In genomic region chr4:4334798-4335520, GRCh38 we compare ENCODE assay signal across 1 cellular context.
TF ChIP-seq lines count a peak whose summit lies in the region.

No MANE protein-coding gene starts in this region.

TF ChIP-seq in HEK293, 187 proteins besides CTCF, POLR2A, EP300 and RAD21 (continued from another document):
- TF ChIP-seq GLI2 (tag by site-specific recombination; IDR thresholded peaks at IDR 0.05; ENCODE audit: borderline replicate concordance, low read depth), result no peak
- TF ChIP-seq ZBTB49 (tag by site-specific recombination; IDR thresholded peaks at IDR 0.05; ENCODE audit: low read depth), result no peak
- no peak for TF ChIP-seq REPIN1 (tag by site-specific recombination; IDR thresholded peaks at IDR 0.05; ENCODE audit: low read depth)
- TF ChIP-seq ZBTB21 (tag by site-specific recombination; IDR thresholded peaks at IDR 0.05), result no peak
- no peak for TF ChIP-seq ZNF629 (tag by site-specific recombination; IDR thresholded peaks at IDR 0.05)
- TF ChIP-seq IKZF3 (tag by site-specific recombination; IDR thresholded peaks at IDR 0.05), result no peak
- no peak for TF ChIP-seq ZNF660 (tag by site-specific recombination; IDR thresholded peaks at IDR 0.05)
- TF ChIP-seq KLF1 (tag by site-specific recombination; IDR thresholded peaks at IDR 0.05), result no peak
- no peak for TF ChIP-seq ZNF2 (tag by site-specific recombination; IDR thresholded peaks at IDR 0.05)
- TF ChIP-seq ZEB2 (tag by site-specific recombination; IDR thresholded peaks at IDR 0.05), result 0 out of 2 replicates have a peak, but pooled peaks have one; percentile 43
- TF ChIP-seq ZNF16 (tag by site-specific recombination; IDR thresholded peaks at IDR 0.05; ENCODE audit: low read depth), result no peak
- no peak for TF ChIP-seq ZNF266 (tag by site-specific recombination; IDR thresholded peaks at IDR 0.05; ENCODE audit: low read depth)
- no peak for TF ChIP-seq ZNF501 (tag by site-specific recombination; IDR thresholded peaks at IDR 0.05)
- TF ChIP-seq GFI1B (tag by site-specific recombination; IDR thresholded peaks at IDR 0.05), result no peak
- peak; percentile 44; the same call in 1 of the 2 replicates for TF ChIP-seq PRDM1 (tag by site-specific recombination; IDR thresholded peaks at IDR 0.05)
- TF ChIP-seq ZNF132 (tag by site-specific recombination; IDR thresholded peaks at IDR 0.05; ENCODE audit: borderline replicate concordance), result no peak
- TF ChIP-seq ZNF423 (tag by site-specific recombination; IDR thresholded peaks at IDR 0.05), result no peak
- TF ChIP-seq ZNF544 (tag by site-specific recombination; IDR thresholded peaks at IDR 0.05), result no peak
- no peak for TF ChIP-seq ZNF426 (tag by site-specific recombination; IDR thresholded peaks at IDR 0.05)
- TF ChIP-seq ZNF416 (tag by site-specific recombination; IDR thresholded peaks at IDR 0.05), result no peak
- TF ChIP-seq ZNF302 (tag by site-specific recombination; IDR thresholded peaks at IDR 0.05; ENCODE audit: low read depth), result no peak
- TF ChIP-seq PRDM4 (tag by site-specific recombination; IDR thresholded peaks at IDR 0.05), result no peak
- no peak for TF ChIP-seq ZNF548 (tag by site-specific recombination; IDR thresholded peaks at IDR 0.05)
- TF ChIP-seq RBAK (tag by site-specific recombination; IDR thresholded peaks at IDR 0.05), result no peak
- TF ChIP-seq KLF9 (tag by site-specific recombination; IDR thresholded peaks at IDR 0.05; ENCODE audit: low read depth), result no peak
- no peak for TF ChIP-seq ZNF394 (tag by site-specific recombination; IDR thresholded peaks at IDR 0.05; ENCODE audit: borderline replicate concordance)
- no peak for TF ChIP-seq ZNF530 (tag by site-specific recombination; IDR thresholded peaks at IDR 0.05; ENCODE audit: low read depth)
- peak; percentile 38 for TF ChIP-seq ZNF335 (tag by site-specific recombination; conservative IDR thresholded peaks at IDR 0.05)
- TF ChIP-seq ZSCAN30 (tag by site-specific recombination; IDR thresholded peaks at IDR 0.05), result no peak
- TF ChIP-seq OVOL3 (tag by site-specific recombination; IDR thresholded peaks at IDR 0.05), result no peak
- no peak for TF ChIP-seq ZNF214 (tag by site-specific recombination; IDR thresholded peaks at IDR 0.05; ENCODE audit: borderline replicate concordance)
- TF ChIP-seq ZNF837 (tag by site-specific recombination; IDR thresholded peaks at IDR 0.05), result no peak
- TF ChIP-seq ZNF404 (tag by site-specific recombination; IDR thresholded peaks at IDR 0.05), result no peak
- TF ChIP-seq ZBTB26 (tag by site-specific recombination; optimal IDR thresholded peaks at IDR 0.05), result no peak
- no peak for TF ChIP-seq ZNF157 (tag by site-specific recombination; IDR thresholded peaks at IDR 0.05)
- TF ChIP-seq ZNF654 (tag by site-specific recombination; IDR thresholded peaks at IDR 0.05; ENCODE audit: low read depth), result peak; percentile 92
- TF ChIP-seq HIC1 (tag by site-specific recombination; IDR thresholded peaks at IDR 0.05), result no peak
- no peak for TF ChIP-seq YY2 (tag by site-specific recombination; IDR thresholded peaks at IDR 0.05)
- peak; percentile 92 for TF ChIP-seq SCRT1 (tag by site-specific recombination; IDR thresholded peaks at IDR 0.05; ENCODE audit: borderline replicate concordance)
- TF ChIP-seq ZNF239 (tag by site-specific recombination; IDR thresholded peaks at IDR 0.05), result no peak
- TF ChIP-seq TCF7L2 (IDR thresholded peaks at IDR 0.05; ENCODE audit: borderline replicate concordance, low read depth, low read length), result no peak
